Comparison of ENCODE assay signal across 15 cellular contexts in genomic region chr1:150829751-150830150, GRCh38. TPM values are rescaled to one million over a fixed set of nuclear protein-coding genes. Genes with fewer than 3 reads are reported as not detected.
DNase-seq lines count a peak whose midpoint lies in the region; ATAC-seq and TF ChIP-seq lines count a peak whose summit lies in the region.
"Had no signal": no experiment of that assay in that cellular context is flagged by ENCODE, and none has a peak within 500 bp of the region (broad histone marks: within the 10 kb centered on the region; RNA-seq: fewer than 3 reads in every experiment).

No MANE protein-coding gene starts in this region.

- no peak overlapping the region for H3K4me3 ChIP-seq in GM12875 (ENCODE audit: low read depth, low read length)
- H3K4me3 ChIP-seq: thyroid gland had no signal

- CTCF ChIA-PET in WTC11 (lab: Charles Lee): no interaction called here

- H3K4me3 Mint-ChIP-seq in WTC11: no peak overlapping the region
- H3K4me3 Mint-ChIP-seq in natural killer cell treated with Interleukin-12 subunit alpha and Interleukin-12 subunit beta and Interleukin-15 and Interleukin-18, amount 100 ng/mL, for 72 hours: no peak overlapping the region
- H3K4me3 Mint-ChIP-seq: activated CD8-positive, alpha-beta T cell treated with anti-CD3 and anti-CD28 coated beads for 36 hours had no signal

- H3K27ac Mint-ChIP-seq in WTC11: no peak overlapping the region
- no peak overlapping the region for H3K27ac Mint-ChIP-seq in natural killer cell treated with Interleukin-12 subunit alpha and Interleukin-12 subunit beta and Interleukin-15 and Interleukin-18, amount 100 ng/mL, for 72 hours
- H3K27ac Mint-ChIP-seq: activated CD8-positive, alpha-beta T cell treated with anti-CD3 and anti-CD28 coated beads for 36 hours; activated naive CD4-positive, alpha-beta T cell treated with anti-CD3 and anti-CD28 coated beads, Interleukin-2, amount 50 U/mL, for 72 hours had no signal

- in situ Hi-C loops in ACHN (cut with HindIII; ENCODE audit: low pct_ligation_motif_present, low pct_unique_long_range_greater_than_20kb, low sequenced_read_pairs): no loop called here

- POLR2A ChIA-PET in WTC11 (lab: Charles Lee): no interaction called here

- H3K9me3 Mint-ChIP-seq in WTC11: no peaks in the 10 kb centered on the region
- no peaks in the 10 kb centered on the region for H3K9me3 Mint-ChIP-seq in natural killer cell treated with Interleukin-12 subunit alpha and Interleukin-12 subunit beta and Interleukin-15 and Interleukin-18, amount 100 ng/mL, for 72 hours
- H3K9me3 Mint-ChIP-seq: activated CD8-positive, alpha-beta T cell treated with anti-CD3 and anti-CD28 coated beads for 36 hours; activated naive CD4-positive, alpha-beta T cell treated with anti-CD3 and anti-CD28 coated beads, Interleukin-2, amount 50 U/mL, for 72 hours had no signal

- H3K4me1 Mint-ChIP-seq in WTC11: no peaks in the 10 kb centered on the region
- H3K4me1 Mint-ChIP-seq in natural killer cell treated with Interleukin-12 subunit alpha and Interleukin-12 subunit beta and Interleukin-15 and Interleukin-18, amount 100 ng/mL, for 72 hours (ENCODE audit: low read depth in 2 of 2): no peaks in the 10 kb centered on the region

- intact Hi-C loops in left colon (cut with DNase I, micrococcal nuclease): loop anchor here in 1 of 2 donors (5.0 kb wide), 1 partner anchor 173 kb away; no protein-coding TSS in a partner anchor

- TF ChIP-seq CTCF in GM12875 (IDR thresholded peaks at IDR 0.05; ENCODE audit: borderline replicate concordance, insufficient read depth, low read depth, low read length) (peak; percentile 40; the same call in 1 of the 2 replicates), WTC11 (IDR thresholded peaks at IDR 0.05) (no peak)

- DNase-seq in ACHN: peak; percentile 4
- DNase-seq in WTC11 (ENCODE audit: low spot score): no peak
- peak; percentile 19 for DNase-seq in iPS-NIHi11 (ENCODE audit: low spot score)
- DNase-seq in activated T-cell treated with anti-CD3 and anti-CD28 coated beads for 4 hours: no peak
- no peak for DNase-seq in left colon
- no peak for DNase-seq in natural killer cell treated with Interleukin-12 subunit alpha and Interleukin-12 subunit beta and Interleukin-15 and Interleukin-18, amount 100 ng/mL, for 72 hours (ENCODE audit: low spot score)
- DNase-seq: activated CD8-positive, alpha-beta T cell treated with anti-CD3 and anti-CD28 coated beads for 36 hours; hypothalamus; NCI-H1105 treated with DMSO at 0.1 percent for 48 hours; thyroid gland had no signal

- peaks cover 56% of the 10 kb centered on the region for H3K36me3 Mint-ChIP-seq in WTC11
- peaks cover 12% of the 10 kb centered on the region for H3K36me3 Mint-ChIP-seq in natural killer cell treated with Interleukin-12 subunit alpha and Interleukin-12 subunit beta and Interleukin-15 and Interleukin-18, amount 100 ng/mL, for 72 hours

- ATAC-seq in WTC11 (peak; percentile 39; the same call in 1 of the 2 replicates), GM21367 (IDR thresholded peaks at IDR 0.05; ENCODE audit: unreplicated experiment) (no peak), left colon (no peak)
- ATAC-seq in natural killer cell treated with Interleukin-12 subunit alpha and Interleukin-12 subunit beta and Interleukin-15 and Interleukin-18, amount 100 ng/mL, for 72 hours: no peak
- ATAC-seq: activated CD8-positive, alpha-beta T cell treated with anti-CD3 and anti-CD28 coated beads for 36 hours; activated naive CD4-positive, alpha-beta T cell treated with anti-CD3 and anti-CD28 coated beads, Interleukin-2, amount 50 U/mL, for 72 hours; sciatic nerve had no signal

- H3K27me3 Mint-ChIP-seq in WTC11 (ENCODE audit: low read depth): no peaks in the 10 kb centered on the region
- H3K27me3 Mint-ChIP-seq in natural killer cell treated with Interleukin-12 subunit alpha and Interleukin-12 subunit beta and Interleukin-15 and Interleukin-18, amount 100 ng/mL, for 72 hours: no peaks in the 10 kb centered on the region
- H3K27me3 Mint-ChIP-seq: activated CD8-positive, alpha-beta T cell treated with anti-CD3 and anti-CD28 coated beads for 36 hours had no signal

TF ChIP-seq in WTC11, 78 proteins besides CTCF, POLR2A, EP300 and RAD21 (continues in another document):
- TF ChIP-seq FOXP1 (CRISPR knock-in tag; IDR thresholded peaks at IDR 0.05; ENCODE audit: borderline replicate concordance) (no peak), ARID4B (CRISPR knock-in tag; IDR thresholded peaks at IDR 0.05; ENCODE audit: borderline replicate concordance) (no peak), NR2C2 (CRISPR knock-in tag; IDR thresholded peaks at IDR 0.05) (no peak), MYBL2 (CRISPR knock-in tag; IDR thresholded peaks at IDR 0.05) (no peak), FOXK1 (CRISPR knock-in tag; IDR thresholded peaks at IDR 0.05) (no peak), AFF4 (CRISPR knock-in tag; IDR thresholded peaks at IDR 0.05; ENCODE audit: borderline replicate concordance) (no peak), IRF2 (CRISPR knock-in tag; IDR thresholded peaks at IDR 0.05; ENCODE audit: borderline replicate concordance, low read depth) (no peak)

RNA-seq across cellular contexts. Expression of gene CTSK, which starts 21.7 kb away (rescaled TPM):
- total RNA-seq in WTC11 (2021) (7.5 to 9.4 TPM (median 8.7 TPM) in 3 replicates), left colon (10 to 100 TPM; 23.8 to 49.6 TPM)
- 1 to 10 TPM; 4.1 to 5.3 TPM for total RNA-seq in natural killer cell treated with Interleukin-12 subunit alpha and Interleukin-12 subunit beta and Interleukin-15 and Interleukin-18, amount 100 ng/mL, for 72 hours

RNA-seq across cellular contexts. Expression of gene ARNT, which starts 46.6 kb away (rescaled TPM):
- total RNA-seq in WTC11 (2021) (30.7 to 35.0 TPM (median 33.8 TPM) in 3 replicates), left colon (10 to 100 TPM; 36.9 to 43.1 TPM)
- total RNA-seq in natural killer cell treated with Interleukin-12 subunit alpha and Interleukin-12 subunit beta and Interleukin-15 and Interleukin-18, amount 100 ng/mL, for 72 hours: 10 to 100 TPM; 38.5 to 40.0 TPM

RNA-seq across cellular contexts. Expression of gene CTXND2, which starts 57.2 kb away (rescaled TPM):
- not detected in 3 replicates for total RNA-seq in WTC11 (2021)
- not detected for total RNA-seq in left colon
- total RNA-seq in natural killer cell treated with Interleukin-12 subunit alpha and Interleukin-12 subunit beta and Interleukin-15 and Interleukin-18, amount 100 ng/mL, for 72 hours: not detected
- total RNA-seq: activated CD8-positive, alpha-beta T cell treated with anti-CD3 and anti-CD28 coated beads for 36 hours; activated naive CD4-positive, alpha-beta T cell treated with anti-CD3 and anti-CD28 coated beads, Interleukin-2, amount 50 U/mL, for 72 hours; mononuclear cell; sciatic nerve; thyroid gland had no signal

Comparison
In these comparisons a context has a peak if more than half of its experiments do, and no peak if none do; other contexts are left out.
1. DNase-seq: peak in ACHN (single experiment) and iPS-NIHi11 (single experiment); none in WTC11 (single experiment), activated T-cell treated with anti-CD3 and anti-CD28 coated beads for 4 hours (single experiment), left colon (0 of 2) and natural killer cell treated with Interleukin-12 subunit alpha and Interleukin-12 subunit beta and Interleukin-15 and Interleukin-18, amount 100 ng/mL, for 72 hours (single experiment).